In the genomic region with DNA sequence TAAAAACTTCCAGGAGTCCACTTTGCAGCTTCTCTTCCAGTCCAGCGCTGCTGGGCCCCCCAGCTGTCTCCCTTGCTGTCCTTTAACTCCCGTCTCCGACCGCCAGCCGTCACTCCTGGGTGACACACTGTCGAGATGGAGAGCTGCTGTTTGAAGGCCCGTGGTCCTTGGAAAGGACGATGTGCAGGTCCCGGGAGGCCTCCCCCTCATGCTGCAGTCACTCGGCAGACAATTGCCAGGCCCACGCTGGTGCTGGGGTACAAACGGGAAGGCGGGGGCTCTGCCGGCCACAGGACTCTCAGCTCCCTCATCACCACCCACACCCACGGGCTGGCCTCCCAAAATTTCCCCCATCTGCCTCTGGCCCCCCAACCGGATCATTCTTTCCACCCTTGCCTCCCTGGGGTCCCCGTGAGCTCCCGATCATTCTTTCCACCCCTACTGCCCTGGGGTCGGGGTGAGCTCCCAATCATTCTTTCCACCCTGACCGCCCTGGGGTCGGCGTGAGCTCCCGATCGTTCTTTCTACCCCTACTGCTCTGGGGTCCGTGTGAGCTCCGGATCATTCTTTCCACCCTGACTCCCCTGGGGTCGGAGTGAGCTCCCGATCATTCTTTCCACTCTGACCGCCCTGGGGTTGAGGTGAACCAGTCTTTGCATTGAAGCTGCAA, we compare ENCODE assay signal across 31 cellular contexts.
"Had no signal": no experiment of that assay in that cellular context is flagged by ENCODE, and none has a peak within 500 bp of the region (broad histone marks: within the 10 kb centered on the region; RNA-seq: fewer than 3 reads in every experiment).

No MANE protein-coding gene starts in this region.

- H3K36me3 Mint-ChIP-seq: natural killer cell had no signal

- H3K4me2 ChIP-seq: neural progenitor cell, smooth muscle cell had no signal

- H3K27ac ChIP-seq: ascending aorta, cardiac muscle cell, gastrocnemius medialis, left ventricle myocardium inferior, neural progenitor cell, right atrium auricular region, testis, transverse colon, VCaP had no signal

- H3K9me3 Mint-ChIP-seq: activated T-cell treated with anti-CD3 and anti-CD28 coated beads, Interleukin-2, amount 50 U/mL, for 72 hours; brain; effector memory CD8-positive, alpha-beta T cell; natural killer cell; neural progenitor cell; stimulated activated naive B cell treated with anti-CD40 and anti-IgM and Interleukin-4, amounts not matched to agents 10 μg/mL and 1 μg/mL and 100 μg/mL, for 72 hours had no signal

- H3K36me3 ChIP-seq: neural progenitor cell, transverse colon had no signal

- H3K9me3 ChIP-seq: ascending aorta, gastrocnemius medialis, left ventricle myocardium inferior, right atrium auricular region, testis, transverse colon had no signal

- H3K27me3 ChIP-seq: ascending aorta, cardiac muscle cell, gastrocnemius medialis, neural progenitor cell, right atrium auricular region, testis, transverse colon had no signal

- H3K4me1 Mint-ChIP-seq: brain, neural progenitor cell had no signal

- H3K27me3 Mint-ChIP-seq: activated naive CD8-positive, alpha-beta T cell; brain; effector memory CD8-positive, alpha-beta T cell; stimulated activated naive B cell treated with anti-CD40 and anti-IgM and Interleukin-4, amounts not matched to agents 10 μg/mL and 1 μg/mL and 100 μg/mL, for 72 hours had no signal

- H3K4me3 ChIP-seq: ascending aorta, cardiac muscle cell, gastrocnemius medialis, left ventricle myocardium inferior, lung, neural progenitor cell, right atrium auricular region, smooth muscle cell, testis, transverse colon had no signal

- H3K4me1 ChIP-seq: ascending aorta, gastrocnemius medialis, neural progenitor cell, right atrium auricular region, testis, transverse colon had no signal

- H3K9ac ChIP-seq: neural progenitor cell had no signal

- H2AFZ ChIP-seq: neural progenitor cell had no signal

- DNase-seq: activated CD4-positive, alpha-beta T cell treated with anti-CD3 and anti-CD28 coated beads for 4 hours; activated CD4-positive, alpha-beta T cell treated with anti-CD3 and anti-CD28 coated beads, Interleukin-2, amount 50 U/mL, for 48 hours; activated effector memory CD4-positive, alpha-beta T cell treated with Interleukin-2 at 50 U/mL for 16 hours; activated naive CD4-positive, alpha-beta T cell treated with Interleukin-2 at 50 U/mL for 16 hours; activated T-cell treated with anti-CD3 and anti-CD28 coated beads, Interleukin-2, amount 50 U/mL, for 72 hours; cortex of kidney; effector memory CD8-positive, alpha-beta T cell; erythroblast; gastrocnemius medialis; glutamatergic neuron; islet precursor cell; left ventricle myocardium inferior; mesendoderm; natural killer cell; occipital lobe; stimulated activated CD4-positive, alpha-beta T cell treated with anti-CD3 and anti-CD28 coated beads, Interleukin-1b, Interleukin-23, amount 100 ng/mL, for 48 hours; stimulated activated CD4-positive, alpha-beta T cell treated with anti-CD3 and anti-CD28 coated beads, Interleukin-4, amount 100 ng/mL, for 4 hours; stimulated activated CD8-positive, alpha-beta memory T cell treated with anti-CD3 and anti-CD28 coated beads, Interleukin-4, amount 100 ng/mL, for 48 hours; stimulated activated naive B cell treated with anti-CD40 and anti-IgM and Interleukin-4, amounts not matched to agents 10 μg/mL and 1 μg/mL and 100 μg/mL, for 72 hours; T-helper 9 cell; testis; transverse colon had no signal

- H3K4me3 Mint-ChIP-seq: activated naive CD8-positive, alpha-beta T cell; activated T-cell treated with anti-CD3 and anti-CD28 coated beads, Interleukin-2, amount 50 U/mL, for 72 hours; brain; effector memory CD8-positive, alpha-beta T cell; natural killer cell; neural progenitor cell; stimulated activated naive B cell treated with anti-CD40 and anti-IgM and Interleukin-4, amounts not matched to agents 10 μg/mL and 1 μg/mL and 100 μg/mL, for 72 hours had no signal

- H3K27ac Mint-ChIP-seq: activated naive CD8-positive, alpha-beta T cell; activated T-cell treated with anti-CD3 and anti-CD28 coated beads, Interleukin-2, amount 50 U/mL, for 72 hours; neural progenitor cell had no signal
